ENCODE assay signal across 8 cellular contexts in genomic region chr1:156129687-156130577, GRCh38. TPM values are rescaled to one million over a fixed set of nuclear protein-coding genes. Genes with fewer than 3 reads are reported as not detected.
DNase-seq lines count a peak whose midpoint lies in the region; ATAC-seq and TF ChIP-seq lines count a peak whose summit lies in the region.

No MANE protein-coding gene starts in this region.

- H3K27me3 ChIP-seq in right cardiac atrium (ENCODE audit: control insufficient read depth, insufficient read depth) (no peaks in the 10 kb centered on the region), rectal smooth muscle tissue (ENCODE audit: control insufficient read depth, insufficient read depth, low read length) (no peaks in the 10 kb centered on the region), vagina (no peaks in the 10 kb centered on the region)

- peak overlapping the region; percentile 28 for H3K9ac ChIP-seq in rectal smooth muscle tissue (ENCODE audit: low read length)

- H3K36me3 ChIP-seq in rectal smooth muscle tissue (ENCODE audit: control insufficient read depth, insufficient read depth, low read length) (peaks cover 27% of the 10 kb centered on the region), vagina (peaks cover 0 to 44% of the 10 kb centered on the region in 2 donors)

- DNase-seq in GM03348 (ENCODE audit: low spot score) (peak; percentile 94), NCI-H1092 (lab: John Stamatoyannopoulos, UW) (peak; percentile 53), T follicular helper cell (ENCODE audit: low read depth) (peak; percentile 59), right cardiac atrium (peak; percentile 91 to 94 (median 91)), vagina (ENCODE audit: extremely low spot score in 2 of 2) (no peak)

- peak; percentile 95 to 99 (median 98) for TF ChIP-seq CTCF in vagina (IDR thresholded peaks at IDR 0.05)

- H3K4me3 ChIP-seq in right cardiac atrium (ENCODE audit: low read length) (no peak overlapping the region), rectal smooth muscle tissue (ENCODE audit: low read length) (peak overlapping the region; percentile 60), vagina (peak overlapping the region; percentile 23 to 35)

- H3K9me3 ChIP-seq in right cardiac atrium (ENCODE audit: control insufficient read depth, low read length) = no peaks in the 10 kb centered on the region
- no peaks in the 10 kb centered on the region for H3K9me3 ChIP-seq in vagina

- H3K4me1 ChIP-seq in right cardiac atrium (ENCODE audit: control insufficient read depth, insufficient read depth, low read length) = peaks cover 32% of the 10 kb centered on the region
- H3K4me1 ChIP-seq in rectal smooth muscle tissue (ENCODE audit: control insufficient read depth, insufficient read depth, low read length) = peaks cover 51% of the 10 kb centered on the region
- H3K4me1 ChIP-seq in vagina = peaks cover 63% of the 10 kb centered on the region

- TF ChIP-seq POLR2A in vagina (IDR thresholded peaks at IDR 0.05) = peak in 1 of 2 donors; percentile 7

- 27% methylated on average over 7 of the region's 7 CpGs for WGBS in right cardiac atrium

- intact Hi-C loops in right cardiac atrium (cut with DNase I) (loop anchor here (2.0 to 5.0 kb wide), 2 partner anchors 33 kb away; no protein-coding TSS in a partner anchor), vagina (cut with DNase I) (loop anchor here (2.0 kb wide), 2 partner anchors 15 to 33 kb away; partner anchors contain the start of gene LMNA)

- ATAC-seq in right cardiac atrium = peak; percentile 72 to 74
- no peak for ATAC-seq in HG02970 (IDR thresholded peaks at IDR 0.05; ENCODE audit: low FRiP score, unreplicated experiment)

- H3K27ac ChIP-seq in angular gyrus (ENCODE audit: low read depth, low read length) (peak overlapping the region; percentile 71), right cardiac atrium (ENCODE audit: low read length) (peak overlapping the region; percentile 96), rectal smooth muscle tissue (ENCODE audit: low read depth, low read length) (peak overlapping the region; percentile 98), vagina (peak overlapping the region; percentile 97)

RNA-seq across cellular contexts. Expression of gene LMNA, which starts 15.4 kb away (rescaled TPM):
- total RNA-seq in right cardiac atrium = 100 to 1,000 TPM; 238 to 451 (median 281) TPM
- 247 TPM for polyA plus RNA-seq in right cardiac atrium
- total RNA-seq in vagina = 436 TPM

RNA-seq across cellular contexts. Expression of gene SEMA4A, which starts 23.5 kb away (rescaled TPM):
- total RNA-seq in right cardiac atrium (1 to 10 TPM; 2.3 to 3.4 (median 2.7) TPM), vagina (18.7 TPM)
- polyA plus RNA-seq in right cardiac atrium = 3.7 TPM

RNA-seq across cellular contexts. Expression of gene MEX3A, which starts 47.7 kb away (rescaled TPM):
- under 1 TPM; 0.17 to 0.33 (median 0.19) TPM for total RNA-seq in right cardiac atrium
- 0.25 TPM for polyA plus RNA-seq in right cardiac atrium
- total RNA-seq in vagina = 1.2 TPM

Comparison
In these comparisons a context has a peak if more than half of its experiments do, and no peak if none do; other contexts are left out.
1. DNase-seq: peak in GM03348 (single experiment), NCI-H1092 (single experiment), T follicular helper cell (single experiment) and right cardiac atrium (3 of 3); none in vagina (0 of 2).
2. Peak in every context shown above with its lines, with median percentiles within 50 percentile points of each other: H3K27ac ChIP-seq.